ENCODE assay signal across 13 cellular contexts in genomic region chr15:70703483-70703882, GRCh38. TPM values are rescaled to one million over a fixed set of nuclear protein-coding genes. Genes with fewer than 3 reads are reported as not detected.
A peak's percentile ranks its signal among the peaks of the same experiment; 100 is the strongest.
DNase-seq lines count a peak whose midpoint lies in the region; ATAC-seq and TF ChIP-seq lines count a peak whose summit lies in the region.
"Had no signal": no experiment of that assay in that cellular context is flagged by ENCODE, and none has a peak within 500 bp of the region (broad histone marks: within the 10 kb centered on the region; RNA-seq: fewer than 3 reads in every experiment).

No MANE protein-coding gene starts in this region.

- no peaks in the 10 kb centered on the region for H4K20me1 ChIP-seq in mammary epithelial cell (ENCODE audit: insufficient read depth, low read length)

- H3K36me3 Mint-ChIP-seq in CD4-positive, alpha-beta T cell (ENCODE audit: low read depth), result no peaks in the 10 kb centered on the region
- H3K36me3 Mint-ChIP-seq: T-cell had no signal

- H3K9ac ChIP-seq in mammary epithelial cell (ENCODE audit: insufficient read depth, low read length), result no peak overlapping the region

- peaks cover 40% of the 10 kb centered on the region for H3K27me3 Mint-ChIP-seq in CD4-positive, alpha-beta T cell

- no peak overlapping the region for H3K4me3 ChIP-seq in breast epithelium
- H3K4me3 ChIP-seq in mammary epithelial cell (replicated peaks in 1 of 3; ENCODE audit: insufficient read depth in 1 of 3, low read depth in 2 of 3, low read length in 3 of 3), result no peak overlapping the region
- no peak overlapping the region for H3K4me3 ChIP-seq in esophagus (ENCODE audit: low read depth in 1 of 2, low read length in 2 of 2)
- no peak overlapping the region for H3K4me3 ChIP-seq in mucosa of descending colon
- H3K4me3 ChIP-seq in uterus, result no peak overlapping the region
- H3K4me3 ChIP-seq: K562 had no signal

- no peak overlapping the region for H3K27ac Mint-ChIP-seq in CD4-positive, alpha-beta T cell
- H3K27ac Mint-ChIP-seq: T-cell had no signal

- no peak overlapping the region for H2AFZ ChIP-seq in mammary epithelial cell (ENCODE audit: low read depth, low read length)

- dilution Hi-C loops in mammary epithelial cell (cut with HindIII; ENCODE audit: low sequenced_read_pairs), result no loop called here

- WGBS in mammary epithelial cell (ENCODE audit: low coverage, missing lambda C conversion rate), result 85% methylated on average over 5 of the region's 5 CpGs
- WGBS in esophagus, 2 donors, result 72 to 77% methylated on average over 5 of the region's 5 CpGs

- H3K4me3 Mint-ChIP-seq in CD4-positive, alpha-beta T cell, result no peak overlapping the region
- H3K4me3 Mint-ChIP-seq: T-cell had no signal

- H3K27ac ChIP-seq in breast epithelium (peak overlapping the region; percentile 59 to 70), mammary epithelial cell (ENCODE audit: insufficient read depth, low read depth, low read length) (no peak overlapping the region), esophagus (ENCODE audit: low read depth in 2 of 2, low read length in 1 of 2) (peak overlapping the region; percentile 16 to 33), uterus (peak overlapping the region; percentile 62 to 80)
- no peak overlapping the region for H3K27ac ChIP-seq in CD4-positive, alpha-beta T cell (ENCODE audit: low read depth, low read length)
- H3K27ac ChIP-seq: 22Rv1 had no signal

- intact Hi-C loops in breast epithelium (cut with DNase I; ENCODE audit: low total_unique reads) (no loop called here), mammary epithelial cell (cut with micrococcal nuclease) (no loop called here), mucosa of descending colon (cut with DNase I, micrococcal nuclease) (no loop called here), uterus (cut with DNase I; ENCODE audit: low total_unique reads) (no loop called here)
- intact Hi-C loops in CD4-positive, alpha-beta T cell (cut with DNase I, micrococcal nuclease), result no loop called here

- H3K36me3 ChIP-seq in breast epithelium (no peaks in the 10 kb centered on the region), mammary epithelial cell (ENCODE audit: insufficient read depth, low read length) (no peaks in the 10 kb centered on the region), esophagus (ENCODE audit: control insufficient read depth in 2 of 2, insufficient read depth in 2 of 2, low read length in 1 of 2) (no peaks in the 10 kb centered on the region), mucosa of descending colon (ENCODE audit: low read depth) (no peaks in the 10 kb centered on the region), uterus (no peaks in the 10 kb centered on the region)

- H3K4me1 ChIP-seq in breast epithelium (peaks cover 0 to 10% of the 10 kb centered on the region in 2 donors), mammary epithelial cell (ENCODE audit: insufficient read depth, low read length) (peaks cover 30% of the 10 kb centered on the region), esophagus (ENCODE audit: control insufficient read depth in 2 of 2, insufficient read depth in 2 of 2, low read length in 1 of 2) (no peaks in the 10 kb centered on the region), mucosa of descending colon (ENCODE audit: low read depth) (no peaks in the 10 kb centered on the region), uterus (peaks cover 0 to 9% of the 10 kb centered on the region in 2 donors)

- TF ChIP-seq CTCF in breast epithelium (IDR thresholded peaks at IDR 0.05), result no peak
- no peak for TF ChIP-seq CTCF in mammary epithelial cell (conservative IDR thresholded peaks at IDR 0.05 in 1 of 2, IDR thresholded peaks at IDR 0.05 in 1 of 2; ENCODE audit: extremely low read depth in 1 of 2, insufficient read depth in 1 of 2, low read depth in 1 of 2, low read length in 2 of 2)
- no peak for TF ChIP-seq CTCF in mucosa of descending colon (IDR thresholded peaks at IDR 0.05)
- no peak for TF ChIP-seq CTCF in uterus (IDR thresholded peaks at IDR 0.05)
- TF ChIP-seq CTCF in CD4-positive, alpha-beta T cell (IDR thresholded peaks at IDR 0.05), result no peak

- H3K9me3 ChIP-seq in breast epithelium (no peaks in the 10 kb centered on the region), mammary epithelial cell (replicated peaks; ENCODE audit: insufficient read depth, low read length) (no peaks in the 10 kb centered on the region), esophagus (ENCODE audit: control insufficient read depth in 2 of 2, insufficient read depth in 1 of 2, low read depth in 1 of 2, low read length in 1 of 2) (no peaks in the 10 kb centered on the region), mucosa of descending colon (no peaks in the 10 kb centered on the region), uterus (no peaks in the 10 kb centered on the region)
- no peaks in the 10 kb centered on the region for H3K9me3 ChIP-seq in CD4-positive, alpha-beta T cell (ENCODE audit: control insufficient read depth, low read length)

- DNase-seq in breast epithelium (ENCODE audit: low spot score in 2 of 2), result no peak
- DNase-seq in mammary epithelial cell, result no peak
- peak in 1 of 3 donors; percentile 38 for DNase-seq in mucosa of descending colon
- no peak for DNase-seq in uterus
- DNase-seq in activated CD4-positive, CD25-positive, alpha-beta regulatory T cell (lab: John Stamatoyannopoulos, UW), result no peak
- DNase-seq in CD4-positive, alpha-beta T cell, result no peak
- no peak for DNase-seq in HuH-7.5 (ENCODE audit: low spot score)
- DNase-seq: caudate nucleus, occipital lobe, T-cell had no signal

- CTCF ChIA-PET in mammary epithelial cell (lab: Charles Lee; ENCODE audit: low non-redundant PET), result no interaction called here
- CTCF ChIA-PET in CD4-positive, alpha-beta T cell (lab: Charles Lee), result no interaction called here

- H3K9me3 Mint-ChIP-seq in CD4-positive, alpha-beta T cell, result no peaks in the 10 kb centered on the region
- H3K9me3 Mint-ChIP-seq: T-cell had no signal

- peak; percentile 81 for ATAC-seq in mucosa of descending colon
- ATAC-seq in CD4-positive, alpha-beta T cell (ENCODE audit: poor library complexity), result no peak
- ATAC-seq: K562, T-cell had no signal

- no TSS peak for BruUV-seq in mammary epithelial cell (replicated peaks; lab: Mats Ljungman, UMichigan)

- TF ChIP-seq POLR2A in breast epithelium (IDR thresholded peaks at IDR 0.05), result no peak
- no peak for TF ChIP-seq POLR2A in uterus (IDR thresholded peaks at IDR 0.05)

- no peaks in the 10 kb centered on the region for H3K27me3 ChIP-seq in breast epithelium
- H3K27me3 ChIP-seq in mammary epithelial cell (ENCODE audit: insufficient read depth, low read length), result no peaks in the 10 kb centered on the region
- no peaks in the 10 kb centered on the region for H3K27me3 ChIP-seq in esophagus (ENCODE audit: control insufficient read depth in 1 of 2, insufficient read depth in 2 of 2, low read length in 2 of 2)
- no peaks in the 10 kb centered on the region for H3K27me3 ChIP-seq in uterus
- H3K27me3 ChIP-seq in CD4-positive, alpha-beta T cell (ENCODE audit: control insufficient read depth, insufficient read depth, low read length), result peaks cover 5% of the 10 kb centered on the region

- H3K4me1 Mint-ChIP-seq in CD4-positive, alpha-beta T cell (ENCODE audit: low read depth), result no peaks in the 10 kb centered on the region
- H3K4me1 Mint-ChIP-seq: T-cell had no signal

- no peak overlapping the region for H3K4me2 ChIP-seq in mammary epithelial cell (ENCODE audit: insufficient read depth, low read depth, low read length)

- H3K79me2 ChIP-seq in mammary epithelial cell (ENCODE audit: insufficient read depth, low read length), result peaks cover 41% of the 10 kb centered on the region

- POLR2A ChIA-PET in CD4-positive, alpha-beta T cell (lab: Charles Lee), result no interaction called here

- in situ Hi-C loops in mammary epithelial cell (cut with MboI; ENCODE audit: low sequenced_read_pairs in 2 of 2), result no loop called here

RNA-seq across cellular contexts. Expression of gene UACA, which starts 59.9 kb away (rescaled TPM):
- total RNA-seq in breast epithelium (100 to 1,000 TPM in 1 of 3 donors, 10 to 100 TPM in 2; 68.5 to 144 (median 71.7) TPM), mammary epithelial cell (10 to 100 TPM; 19.2 to 39.6 TPM), mucosa of descending colon (10 to 100 TPM; 42.1 to 74.7 (median 64.9) TPM), uterus (100 to 1,000 TPM in 1 of 4 donors, 10 to 100 TPM in 3; 20.9 to 147 (median 60.6) TPM)
- polyA plus RNA-seq in mammary epithelial cell (19.0 TPM), esophagus (10 to 100 TPM; 27.1 to 83.5 TPM)
- polyA minus RNA-seq in mammary epithelial cell, result 81.9 TPM
- 1 to 10 TPM; 1.1 to 1.5 TPM for total RNA-seq in CD4-positive, alpha-beta T cell

Comparison
In these comparisons a context has a peak if more than half of its experiments do, and no peak if none do; other contexts are left out.
1. H3K27ac ChIP-seq: peak in breast epithelium (2 of 2), esophagus (2 of 2) and uterus (2 of 2); none in mammary epithelial cell (single experiment) and CD4-positive, alpha-beta T cell (single experiment).
2. RNA of gene UACA, which starts 59.9 kb away (total RNA-seq): 20.9 to 147 TPM in uterus, 68.5 to 144 TPM in breast epithelium, 42.1 to 74.7 TPM in mucosa of descending colon and 19.2 to 39.6 TPM in mammary epithelial cell; 1.1 to 1.5 TPM in CD4-positive, alpha-beta T cell; every median in the first group is over 4 times any median in the second.